9 cellular contexts compared by ENCODE assay signal in the genomic region with DNA sequence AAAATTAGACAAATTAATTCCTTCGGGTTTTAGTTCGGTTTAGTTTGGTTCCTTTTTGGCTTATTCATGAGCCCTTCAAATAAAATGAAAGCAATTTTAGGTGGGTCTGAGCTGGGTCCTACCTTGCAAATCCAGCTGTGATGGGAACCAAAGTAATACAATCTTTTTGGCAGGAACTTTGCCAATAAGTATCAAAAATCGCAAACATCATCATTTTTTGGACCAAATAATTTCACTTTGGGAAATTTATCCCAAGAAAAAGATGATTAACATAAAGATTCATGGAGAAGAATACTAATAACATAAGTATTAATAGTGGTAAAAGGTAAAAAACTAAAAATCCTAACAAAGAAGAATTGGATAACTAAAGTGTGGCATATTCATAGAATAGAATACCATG.
"Had no signal": no experiment of that assay in that cellular context is flagged by ENCODE, and none has a peak within 500 bp of the region (broad histone marks: within the 10 kb centered on the region; RNA-seq: fewer than 3 reads in every experiment).

No MANE protein-coding gene starts in this region.

- H3K9ac ChIP-seq: GM23248, KMS-11 had no signal

- FAIRE-seq: H54, HTR-8/SVneo had no signal

- H3K4me3 ChIP-seq: GM23248 had no signal

- H3K27ac Mint-ChIP-seq: H9 had no signal

- H2AFZ ChIP-seq: GM23248 had no signal

- H3K4me3 Mint-ChIP-seq: H9 had no signal

- H3K27ac ChIP-seq: GM23248, KMS-11 had no signal

- DNase-seq: GM23248, GOT3, H9, HCEC 1CT, Karpas-422, KBM-7 had no signal

- H3K4me1 Mint-ChIP-seq: H9 had no signal

- H3K4me2 ChIP-seq: KMS-11 had no signal

- H3K9me3 Mint-ChIP-seq: H9 had no signal
